8 cellular contexts compared by ENCODE assay signal in the genomic region with DNA sequence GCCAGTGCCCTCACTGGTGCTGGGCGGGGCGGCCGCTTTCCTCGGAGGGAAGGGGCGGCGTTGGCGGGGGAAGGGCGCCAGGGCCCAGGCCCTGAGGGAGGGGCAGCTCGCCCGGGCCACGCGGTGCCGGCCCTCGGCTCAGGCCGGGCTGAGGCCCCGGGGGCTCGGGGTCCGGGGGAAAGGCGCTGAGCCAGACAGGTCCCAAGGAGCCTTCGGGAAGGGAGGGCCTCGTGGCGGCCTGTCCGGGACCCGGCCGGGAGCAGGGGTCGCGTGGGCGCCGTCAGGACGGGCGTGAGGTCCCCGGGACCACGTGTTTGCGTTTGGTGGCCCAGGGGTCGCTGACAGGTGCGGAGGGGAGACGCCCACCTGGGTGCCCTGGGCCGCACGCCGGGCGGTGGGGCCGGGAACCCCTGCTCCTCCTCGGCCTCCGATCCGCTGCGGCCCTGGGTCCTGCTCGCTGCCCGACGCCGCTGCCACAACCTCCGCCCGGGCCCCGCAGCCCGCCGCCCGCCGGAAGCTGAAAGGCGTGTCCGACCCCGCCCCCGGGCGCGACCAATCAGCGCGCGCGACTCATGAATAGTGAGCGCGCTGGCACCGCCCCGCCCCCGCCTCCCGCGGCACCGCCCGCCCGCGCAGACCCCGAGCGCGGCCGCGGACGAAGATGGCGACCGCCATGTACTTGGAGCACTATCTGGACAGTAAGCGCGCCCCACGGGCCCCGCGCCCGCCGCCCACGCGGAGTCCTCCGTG. TPM values are rescaled to one million over a fixed set of nuclear protein-coding genes. Genes with fewer than 3 reads are reported as not detected.
A peak's percentile ranks its signal among the peaks of the same experiment; 100 is the strongest.
DNase-seq lines count a peak whose midpoint lies in the region; TF ChIP-seq lines count a peak whose summit lies in the region.

Gene ING5 (plus strand): TSS at position 635 of the 750 bp plus-strand sequence. CDS start 27 bp downstream, at position 662.

- H3K4me1 ChIP-seq in SK-N-SH (ENCODE audit: control insufficient read depth in 1 of 2, insufficient read depth in 2 of 2, low read depth in 1 of 2, low read length in 1 of 2) = peaks cover 0 to 11% of the 10 kb centered on the region in 2 experiments; a peak in 1 of 4 replicates

- POLR2A ChIA-PET in SK-N-SH (lab: Yijun Ruan, JAX) = interaction anchor here (0.9 to 2.8 kb wide), 11 partner anchors 9 to 184 kb away, joined by 3 to 14 read pairs (median 5); partner anchors contain the start of genes D2HGDH and DTYMK

- peaks cover 12% of the 10 kb centered on the region for H3F3A ChIP-seq in SK-N-SH (replicated peaks; ENCODE audit: insufficient read depth)

- H3K4me2 ChIP-seq in SK-N-SH = peak within 1 kb of the TSS; percentile 100

- no peaks in the 10 kb centered on the region for H3K27me3 ChIP-seq in GM06990 (replicated peaks; ENCODE audit: control insufficient read depth, insufficient read depth, low read length)
- H3K27me3 ChIP-seq in SK-N-SH (ENCODE audit: insufficient read depth) = no peaks in the 10 kb centered on the region

- TF ChIP-seq EP300 in SK-N-SH (IDR thresholded peaks at IDR 0.05; ENCODE audit: borderline replicate concordance in 1 of 2, low read depth in 1 of 2, low read length in 1 of 2) = no peak

- H3K4me1 Mint-ChIP-seq in HFFc6 (ENCODE audit: low read depth) = peaks cover 20% of the 10 kb centered on the region
- peaks cover 31% of the 10 kb centered on the region for H3K4me1 Mint-ChIP-seq in activated naive CD4-positive, alpha-beta T cell treated with anti-CD3 and anti-CD28 coated beads, Interleukin-2, amount 10 ng/mL, durations not matched to agents 7 days and 5 days

- H3K79me2 ChIP-seq in SK-N-SH (ENCODE audit: insufficient read depth) = peaks cover 26% of the 10 kb centered on the region; the same call in 1 of the 2 replicates

- H3K36me3 Mint-ChIP-seq in HFFc6 (ENCODE audit: low read depth) = peaks cover 17% of the 10 kb centered on the region
- H3K36me3 Mint-ChIP-seq in activated naive CD4-positive, alpha-beta T cell treated with anti-CD3 and anti-CD28 coated beads, Interleukin-2, amount 10 ng/mL, durations not matched to agents 7 days and 5 days = peaks cover 19% of the 10 kb centered on the region

- H3K27ac Mint-ChIP-seq in HFFc6 = peak within 1 kb of the TSS; percentile 88
- H3K27ac Mint-ChIP-seq in activated naive CD4-positive, alpha-beta T cell treated with anti-CD3 and anti-CD28 coated beads, Interleukin-2, amount 10 ng/mL, durations not matched to agents 7 days and 5 days = peak within 1 kb of the TSS; percentile 96

- TF ChIP-seq CTCF in GM06990 (IDR thresholded peaks at IDR 0.05; ENCODE audit: insufficient read depth, low read length, poor library complexity, severe bottlenecking) = no peak
- peak; percentile 54; the same call in 1 of the 2 replicates for TF ChIP-seq CTCF in HFFc6 (IDR thresholded peaks at IDR 0.05)
- TF ChIP-seq CTCF in SK-N-SH (IDR thresholded peaks at IDR 0.05) = no peak

- H2AFZ ChIP-seq in SK-N-SH (ENCODE audit: low read depth) = peak within 1 kb of the TSS; percentile 74; the same call in 1 of the 2 replicates

- H3K36me3 ChIP-seq in GM06990 (ENCODE audit: control insufficient read depth, insufficient read depth, low read length) = peaks cover 4% of the 10 kb centered on the region; the same call in 1 of the 2 replicates
- H3K36me3 ChIP-seq in SK-N-SH (replicated peaks in 1 of 2; ENCODE audit: control insufficient read depth in 1 of 2, insufficient read depth in 2 of 2, low read length in 1 of 2) = peaks cover 11 to 21% of the 10 kb centered on the region in 2 experiments

- peaks cover 8% of the 10 kb centered on the region; the same call in 1 of the 2 replicates for H4K20me1 ChIP-seq in SK-N-SH (ENCODE audit: insufficient read depth)

- peak within 1 kb of the TSS; percentile 83 to 86 for H3K27ac ChIP-seq in SK-N-SH (ENCODE audit: low read depth in 2 of 2, low read length in 1 of 2)

- peaks cover 5% of the 10 kb centered on the region for H3K27me3 Mint-ChIP-seq in HFFc6 (ENCODE audit: insufficient read depth)
- no peaks in the 10 kb centered on the region for H3K27me3 Mint-ChIP-seq in activated naive CD4-positive, alpha-beta T cell treated with anti-CD3 and anti-CD28 coated beads, Interleukin-2, amount 10 ng/mL, durations not matched to agents 7 days and 5 days

- CTCF ChIA-PET in SK-N-SH (lab: Yijun Ruan, JAX) = interaction anchor here (1.0 to 4.9 kb wide), 18 partner anchors 11 to 210 kb away, joined by 3 to 58 read pairs (median 5); partner anchors contain the start of genes D2HGDH, DTYMK and RTP5
- CTCF ChIA-PET in activated naive CD4-positive, alpha-beta T cell treated with anti-CD3 and anti-CD28 coated beads, Interleukin-2, amount 10 ng/mL, durations not matched to agents 7 days and 5 days (lab: Charles Lee) = interaction anchor here (0.7 to 4.3 kb wide), 8 partner anchors 12 to 177 kb away, joined by 3 to 22 read pairs (median 4); partner anchors contain the start of gene D2HGDH

- no peaks in the 10 kb centered on the region for H3K9me2 ChIP-seq in SK-N-SH

- peaks cover 11% of the 10 kb centered on the region for H3K9me3 Mint-ChIP-seq in HFFc6
- peaks cover 3% of the 10 kb centered on the region for H3K9me3 Mint-ChIP-seq in activated naive CD4-positive, alpha-beta T cell treated with anti-CD3 and anti-CD28 coated beads, Interleukin-2, amount 10 ng/mL, durations not matched to agents 7 days and 5 days

- peak within 1 kb of the TSS; percentile 95 for H3K4me3 Mint-ChIP-seq in HFFc6
- H3K4me3 Mint-ChIP-seq in activated naive CD4-positive, alpha-beta T cell treated with anti-CD3 and anti-CD28 coated beads, Interleukin-2, amount 10 ng/mL, durations not matched to agents 7 days and 5 days = peak within 1 kb of the TSS; percentile 86

- H3K4me3 ChIP-seq in GM06990 (replicated peaks; ENCODE audit: low read depth, low read length) (peak within 1 kb of the TSS; percentile 88), SK-N-SH (ENCODE audit: low read depth in 2 of 2, low read length in 1 of 2) (peak within 1 kb of the TSS; percentile 63 to 88)

- WGBS in SK-N-SH (ENCODE audit: low lambda C conversion rate) = 0% methylated on average over 16 of the region's 96 CpGs

- no peak for TF ChIP-seq RAD21 in SK-N-SH (IDR thresholded peaks at IDR 0.05; ENCODE audit: low read length)

- H3K9me3 ChIP-seq in SK-N-SH = no peaks in the 10 kb centered on the region

- H3K9ac ChIP-seq in SK-N-SH = peak within 1 kb of the TSS; percentile 85

- DNase-seq in GM06990 (ENCODE audit: extremely low read depth, insufficient read length) (peak; percentile 97), HFFc6 (peak; percentile 89), NAMALWA (ENCODE audit: low spot score) (peak; percentile 87), SK-N-SH (peak; percentile 93), germinal center (ENCODE audit: low spot score) (peak; percentile 91), occipital lobe (lab: John Stamatoyannopoulos, UW) (peak; percentile 89), superior temporal gyrus (ENCODE audit: extremely low spot score) (peak; percentile 89)
- DNase-seq in activated naive CD4-positive, alpha-beta T cell treated with anti-CD3 and anti-CD28 coated beads, Interleukin-2, amount 10 ng/mL, durations not matched to agents 7 days and 5 days = peak; percentile 96

TF ChIP-seq in SK-N-SH, 30 proteins besides CTCF, POLR2A, EP300 and RAD21 (continues in another document):
- TF ChIP-seq, protein P1, sequence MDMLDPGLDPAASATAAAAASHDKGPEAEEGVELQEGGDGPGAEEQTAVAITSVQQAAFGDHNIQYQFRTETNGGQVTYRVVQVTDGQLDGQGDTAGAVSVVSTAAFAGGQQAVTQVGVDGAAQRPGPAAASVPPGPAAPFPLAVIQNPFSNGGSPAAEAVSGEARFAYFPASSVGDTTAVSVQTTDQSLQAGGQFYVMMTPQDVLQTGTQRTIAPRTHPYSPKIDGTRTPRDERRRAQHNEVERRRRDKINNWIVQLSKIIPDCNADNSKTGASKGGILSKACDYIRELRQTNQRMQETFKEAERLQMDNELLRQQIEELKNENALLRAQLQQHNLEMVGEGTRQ (IDR thresholded peaks at IDR 0.05; ENCODE audit: borderline replicate concordance, low read depth, low read length) = no peak
- TF ChIP-seq MXI1 (IDR thresholded peaks at IDR 0.05; ENCODE audit: low read depth, low read length) (peak; percentile 90), ELF1 (IDR thresholded peaks at IDR 0.05) (no peak), GABPA (IDR thresholded peaks at IDR 0.05; ENCODE audit: low read depth) (peak; percentile 56; the same call in 1 of the 2 replicates), SIN3A (IDR thresholded peaks at IDR 0.05; ENCODE audit: borderline replicate concordance, low read depth, low read length) (no peak; the same call in 1 of the 2 replicates), CHD2 (IDR thresholded peaks at IDR 0.05; ENCODE audit: low read length, partially characterized antibody) (peak; percentile 76), POLR2AphosphoS5 (IDR thresholded peaks at IDR 0.05; ENCODE audit: low read depth, low read length) (peak; percentile 62), YY1 (IDR thresholded peaks at IDR 0.05; ENCODE audit: low read depth) (peak; percentile 70), NRF1 (IDR thresholded peaks at IDR 0.05; ENCODE audit: low read depth, low read length) (peak; percentile 61)
- TF ChIP-seq, protein P2, sequence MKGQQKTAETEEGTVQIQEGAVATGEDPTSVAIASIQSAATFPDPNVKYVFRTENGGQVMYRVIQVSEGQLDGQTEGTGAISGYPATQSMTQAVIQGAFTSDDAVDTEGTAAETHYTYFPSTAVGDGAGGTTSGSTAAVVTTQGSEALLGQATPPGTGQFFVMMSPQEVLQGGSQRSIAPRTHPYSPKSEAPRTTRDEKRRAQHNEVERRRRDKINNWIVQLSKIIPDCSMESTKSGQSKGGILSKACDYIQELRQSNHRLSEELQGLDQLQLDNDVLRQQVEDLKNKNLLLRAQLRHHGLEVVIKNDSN (IDR thresholded peaks at IDR 0.05; ENCODE audit: borderline replicate concordance, low read depth) = peak; percentile 7; the same call in 1 of the 2 replicates
- TF ChIP-seq, protein P3, sequence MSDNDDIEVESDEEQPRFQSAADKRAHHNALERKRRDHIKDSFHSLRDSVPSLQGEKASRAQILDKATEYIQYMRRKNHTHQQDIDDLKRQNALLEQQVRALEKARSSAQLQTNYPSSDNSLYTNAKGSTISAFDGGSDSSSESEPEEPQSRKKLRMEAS (IDR thresholded peaks at IDR 0.05; ENCODE audit: low read depth) = 0 out of 2 replicates have a peak, but pooled peaks have one; percentile 9

RNA-seq across cellular contexts. Expression of gene ING5, which starts in this region (rescaled TPM):
- 10 to 100 TPM; 18.7 to 20.0 (median 19.5) TPM for total RNA-seq in HFFc6 (2021; fragmentation: NEBNext Ultra II Directional; extraction: Animal tissue kit (Norgen Biotek cat#: 25700))
- polyA plus RNA-seq in SK-N-SH (2012; rRNA removed) = 56.3 and 62.9 TPM in 2 replicates
- 31.8 and 41.4 TPM in 2 replicates for polyA plus RNA-seq in SK-N-SH (2012; cell fraction: cytosol; rRNA removed)
- polyA plus RNA-seq in SK-N-SH (2012; cell fraction: nucleus; rRNA removed) = 212 and 214 TPM in 2 replicates
- total RNA-seq in occipital lobe = 23.4 TPM

Comparison
In these comparisons a context has a peak if more than half of its experiments do, and no peak if none do; other contexts are left out.
1. Peak in every context shown above with its lines: DNase-seq, H3K4me3 ChIP-seq and H3K27ac ChIP-seq.